14 cellular contexts compared by ENCODE assay signal in genomic region chr11:95522871-95523270, GRCh38.
DNase-seq lines count a peak whose midpoint lies in the region; ATAC-seq and TF ChIP-seq lines count a peak whose summit lies in the region.
"Had no signal": no experiment of that assay in that cellular context is flagged by ENCODE, and none has a peak within 500 bp of the region (broad histone marks: within the 10 kb centered on the region; RNA-seq: fewer than 3 reads in every experiment).

No MANE protein-coding gene starts in this region.

- H3K4me1 ChIP-seq in esophagus muscularis mucosa, result peaks cover 0 to 4% (median 0%) of the 10 kb centered on the region in 4 donors
- peaks cover 4 to 45% (median 4%) of the 10 kb centered on the region in 3 donors for H3K4me1 ChIP-seq in esophagus squamous epithelium
- H3K4me1 ChIP-seq: A549 had no signal

- TF ChIP-seq POLR2A in esophagus muscularis mucosa (IDR thresholded peaks at IDR 0.05; ENCODE audit: low read depth) (no peak), esophagus squamous epithelium (IDR thresholded peaks at IDR 0.05) (no peak)

- no peaks in the 10 kb centered on the region for H3K27me3 ChIP-seq in esophagus muscularis mucosa
- no peaks in the 10 kb centered on the region for H3K27me3 ChIP-seq in esophagus squamous epithelium

- TF ChIP-seq EP300 in esophagus muscularis mucosa (IDR thresholded peaks at IDR 0.05), result no peak

- DNase-seq in HCEC 1CT, result peak; percentile 6
- peak; percentile 95 for DNase-seq in NCI-H446 treated with DMSO at 0.1 percent for 48 hours (lab: John Stamatoyannopoulos, UW)
- DNase-seq in esophagus muscularis mucosa (ENCODE audit: extremely low spot score), result peak; percentile 14
- DNase-seq in left lobe of liver (ENCODE audit: low spot score), result no peak
- DNase-seq in esophagus squamous epithelium (lab: John Stamatoyannopoulos, UW), result no peak
- DNase-seq in NCI-H226, result no peak
- DNase-seq: COR-L47, DMS53, NCI-H1930, NCI-H2171, NCI-H510A treated with DMSO at 0.1 percent for 48 hours had no signal

- H3K27ac ChIP-seq in esophagus muscularis mucosa (replicated peaks in 1 of 4), result no peak overlapping the region
- no peak overlapping the region for H3K27ac ChIP-seq in esophagus squamous epithelium
- H3K27ac ChIP-seq: A549, KMS-11 had no signal

- TF ChIP-seq CTCF in esophagus muscularis mucosa (IDR thresholded peaks at IDR 0.05) (no peak), esophagus squamous epithelium (IDR thresholded peaks at IDR 0.05) (no peak)

- 70% methylated on average over 4 of the region's 4 CpGs for WGBS in esophagus muscularis mucosa
- 34 to 58% methylated on average over 4 of the region's 4 CpGs for WGBS in esophagus squamous epithelium, 2 donors

- H3K36me3 ChIP-seq in esophagus muscularis mucosa (no peaks in the 10 kb centered on the region), esophagus squamous epithelium (no peaks in the 10 kb centered on the region)

- no peaks in the 10 kb centered on the region for H3K9me3 ChIP-seq in esophagus muscularis mucosa
- H3K9me3 ChIP-seq in esophagus squamous epithelium, result no peaks in the 10 kb centered on the region
- H3K9me3 ChIP-seq: A549 had no signal

- intact Hi-C loops in esophagus muscularis mucosa (cut with DNase I), result no loop called here
- intact Hi-C loops in esophagus squamous epithelium (cut with DNase I), result loop anchor here (10.0 kb wide), 1 partner anchor 182 kb away; no protein-coding TSS in a partner anchor

- H3K4me3 ChIP-seq in esophagus muscularis mucosa (no peak overlapping the region), esophagus squamous epithelium (no peak overlapping the region)
- H3K4me3 ChIP-seq: A549 had no signal

- ATAC-seq in left lobe of liver (peak; percentile 52), HG03521 (IDR thresholded peaks at IDR 0.05; ENCODE audit: unreplicated experiment) (no peak)
- ATAC-seq: A549 had no signal

Comparison
In these comparisons a context has a peak if more than half of its experiments do, and no peak if none do; other contexts are left out.
1. DNase-seq: peak in HCEC 1CT (single experiment), NCI-H446 treated with DMSO at 0.1 percent for 48 hours (single experiment) and esophagus muscularis mucosa (single experiment); none in left lobe of liver (single experiment), esophagus squamous epithelium (single experiment) and NCI-H226 (single experiment).